ENCODE assay signal across 25 cellular contexts in the genomic region with DNA sequence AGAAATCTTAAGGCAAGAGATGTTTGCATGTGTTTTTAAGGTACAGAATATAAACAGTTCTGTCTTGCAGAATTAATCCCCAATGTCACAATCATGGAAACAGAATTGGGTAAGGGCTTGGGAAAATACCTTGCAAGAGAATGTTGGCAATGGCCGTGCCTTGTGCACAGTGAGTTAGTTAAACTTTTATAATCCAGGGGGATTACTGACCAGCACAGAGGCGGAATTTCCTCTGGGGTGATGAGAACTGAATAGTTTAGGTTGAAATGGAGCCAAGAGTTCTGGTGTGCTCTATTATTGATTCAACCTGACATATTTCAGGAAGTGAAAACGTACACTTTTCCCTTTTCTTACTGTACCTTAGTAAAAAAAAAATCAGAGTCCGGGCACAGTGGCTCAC. TPM values are rescaled to one million over a fixed set of nuclear protein-coding genes. Genes with fewer than 3 reads are reported as not detected.
DNase-seq lines count a peak whose midpoint lies in the region; ATAC-seq and TF ChIP-seq lines count a peak whose summit lies in the region.
"Had no signal": no experiment of that assay in that cellular context is flagged by ENCODE, and none has a peak within 500 bp of the region (broad histone marks: within the 10 kb centered on the region; RNA-seq: fewer than 3 reads in every experiment).

No MANE protein-coding gene starts in this region.

- no peak overlapping the region for H3K27ac ChIP-seq in brain microvascular endothelial cell
- H3K27ac ChIP-seq: adrenal gland, cardiac muscle cell, heart left ventricle, left ventricle myocardium inferior, skin epidermis, testis had no signal

- no peak overlapping the region for H3K27ac Mint-ChIP-seq in T-helper 2 cell treated with Interferon-gamma antibody and Interleukin-4, amounts not matched to agents 5 μg/mL and 100 μg/mL, for 36 hours
- H3K27ac Mint-ChIP-seq: activated B cell treated with CpG ODN at 0.5 μM for 24 hours; activated CD4-positive, alpha-beta memory T cell treated with anti-CD3 and anti-CD28 coated beads, Interleukin-2, amount 10 ng/mL, durations not matched to agents 7 days and 5 days; H9 had no signal

- H3K36me3 ChIP-seq in adipocyte (ENCODE audit: control insufficient read depth, insufficient read depth, low read length, severe bottlenecking) (no peaks in the 10 kb centered on the region), brain microvascular endothelial cell (replicated peaks) (no peaks in the 10 kb centered on the region)
- H3K36me3 ChIP-seq: adrenal gland, cardiac muscle cell, heart left ventricle, left ventricle myocardium inferior had no signal

- peaks cover 15% of the 10 kb centered on the region for H3K27me3 Mint-ChIP-seq in T-helper 2 cell treated with Interferon-gamma antibody and Interleukin-4, amounts not matched to agents 5 μg/mL and 100 μg/mL, for 36 hours (ENCODE audit: low read depth)

- no peaks in the 10 kb centered on the region for H3K27me3 ChIP-seq in adipocyte (replicated peaks; ENCODE audit: control insufficient read depth, insufficient read depth, low read length)
- no peaks in the 10 kb centered on the region for H3K27me3 ChIP-seq in brain microvascular endothelial cell (replicated peaks)
- H3K27me3 ChIP-seq: adrenal gland, testis had no signal

- ATAC-seq in HG02840 (IDR thresholded peaks at IDR 0.05; ENCODE audit: low FRiP score, unreplicated experiment), result no peak
- no peak for ATAC-seq in GM18520 (IDR thresholded peaks at IDR 0.05; ENCODE audit: unreplicated experiment)
- ATAC-seq: heart left ventricle, K562 had no signal

- H3K4me1 Mint-ChIP-seq in T-helper 2 cell treated with Interferon-gamma antibody and Interleukin-4, amounts not matched to agents 5 μg/mL and 100 μg/mL, for 36 hours (ENCODE audit: low read depth), result no peaks in the 10 kb centered on the region
- H3K4me1 Mint-ChIP-seq: activated CD4-positive, alpha-beta memory T cell treated with anti-CD3 and anti-CD28 coated beads, Interleukin-2, amount 10 ng/mL, durations not matched to agents 7 days and 5 days; H9 had no signal

- H3K9ac ChIP-seq in adipocyte (ENCODE audit: low read length), result no peak overlapping the region

- peaks cover 15% of the 10 kb centered on the region for H3K4me1 ChIP-seq in adipocyte (ENCODE audit: control insufficient read depth, insufficient read depth, low read length)
- H3K4me1 ChIP-seq: adrenal gland, heart left ventricle, left ventricle myocardium inferior, testis had no signal

- no peaks in the 10 kb centered on the region for H3K9me3 Mint-ChIP-seq in T-helper 2 cell treated with Interferon-gamma antibody and Interleukin-4, amounts not matched to agents 5 μg/mL and 100 μg/mL, for 36 hours
- H3K9me3 Mint-ChIP-seq: activated B cell treated with CpG ODN at 0.5 μM for 24 hours, H9 had no signal

- DNase-seq in adipocyte (ENCODE audit: low read depth) (peak; percentile 97), epithelial cell of proximal tubule (ENCODE audit: low read depth) (peak; percentile 74), iris pigment epithelial cell (ENCODE audit: low read depth) (peak; percentile 99), brain microvascular endothelial cell (no peak)
- no peak for DNase-seq in T-helper 2 cell treated with Interferon-gamma antibody and Interleukin-4, amounts not matched to agents 5 μg/mL and 100 μg/mL, for 36 hours (ENCODE audit: low spot score)
- DNase-seq: activated B cell treated with CpG ODN at 0.5 μM for 24 hours; activated CD4-positive, alpha-beta memory T cell treated with anti-CD3 and anti-CD28 coated beads, Interleukin-2, amount 10 ng/mL, durations not matched to agents 7 days and 5 days; activated gamma-delta T cell; adrenal gland; AML-193; DND-41; H9; heart left ventricle; left ventricle myocardium inferior; NCI-H146; NCI-H524 treated with DMSO at 0.1 percent for 48 hours; posterior cingulate gyrus; stimulated activated CD4-positive, alpha-beta T cell treated with anti-CD3 and anti-CD28 coated beads, Interleukin-2, amount 100 ng/mL, for 24 hours; stimulated activated naive CD4-positive, alpha-beta T cell; testis had no signal

- no peaks in the 10 kb centered on the region for H3K36me3 Mint-ChIP-seq in T-helper 2 cell treated with Interferon-gamma antibody and Interleukin-4, amounts not matched to agents 5 μg/mL and 100 μg/mL, for 36 hours (ENCODE audit: low read depth)

- TF ChIP-seq CTCF in epithelial cell of proximal tubule (conservative IDR thresholded peaks at IDR 0.05; ENCODE audit: low read depth, low read length) (no peak), brain microvascular endothelial cell (IDR thresholded peaks at IDR 0.05; ENCODE audit: low read depth, low read length, missing control alignments) (no peak)

- no peak overlapping the region for H3K4me3 Mint-ChIP-seq in T-helper 2 cell treated with Interferon-gamma antibody and Interleukin-4, amounts not matched to agents 5 μg/mL and 100 μg/mL, for 36 hours
- H3K4me3 Mint-ChIP-seq: activated CD4-positive, alpha-beta memory T cell treated with anti-CD3 and anti-CD28 coated beads, Interleukin-2, amount 10 ng/mL, durations not matched to agents 7 days and 5 days; H9 had no signal

- H3K4me3 ChIP-seq in adipocyte (ENCODE audit: low read length) (no peak overlapping the region), epithelial cell of proximal tubule (ENCODE audit: low read depth, low read length) (no peak overlapping the region), brain microvascular endothelial cell (ENCODE audit: low read depth, low read length) (no peak overlapping the region)
- H3K4me3 ChIP-seq: adrenal gland, cardiac muscle cell, heart left ventricle, K562, left ventricle myocardium inferior, skin epidermis, testis had no signal

- in situ Hi-C loops in brain microvascular endothelial cell (cut with HindIII; ENCODE audit: low pct_ligation_motif_present, low sequenced_read_pairs), result no loop called here

- H3K9me3 ChIP-seq in adipocyte (ENCODE audit: control insufficient read depth, low read length), result no peaks in the 10 kb centered on the region
- H3K9me3 ChIP-seq: adrenal gland, heart left ventricle, left ventricle myocardium inferior, testis had no signal

RNA-seq across cellular contexts. Expression of gene TNFSF15, which starts 19.6 kb away (rescaled TPM):
- total RNA-seq in epithelial cell of proximal tubule, result 0.81 and 0.87 TPM in 2 replicates
- total RNA-seq: cardiac muscle cell, H9, K562 had no signal

Comparison
In these comparisons a context has a peak if more than half of its experiments do, and no peak if none do; other contexts are left out.
1. DNase-seq: peak in adipocyte (single experiment), epithelial cell of proximal tubule (single experiment) and iris pigment epithelial cell (single experiment); none in T-helper 2 cell treated with Interferon-gamma antibody and Interleukin-4, amounts not matched to agents 5 μg/mL and 100 μg/mL, for 36 hours (single experiment) and brain microvascular endothelial cell (single experiment).